8 cellular contexts compared by ENCODE assay signal in genomic region chr6:53062369-53062639, GRCh38. TPM values are rescaled to one million over a fixed set of nuclear protein-coding genes. Genes with fewer than 3 reads are reported as not detected.
DNase-seq lines count a peak whose midpoint lies in the region; ATAC-seq and TF ChIP-seq lines count a peak whose summit lies in the region.

No MANE protein-coding gene starts in this region.

- no peak for ATAC-seq in CD4-positive, alpha-beta T cell (ENCODE audit: poor library complexity)
- ATAC-seq in GM19467 (IDR thresholded peaks at IDR 0.05; ENCODE audit: unreplicated experiment) (no peak), HG02840 (IDR thresholded peaks at IDR 0.05; ENCODE audit: low FRiP score, unreplicated experiment) (no peak)

- DNase-seq in CD4-positive, alpha-beta T cell: no peak
- DNase-seq in LNCaP clone FGC (ENCODE audit: low read depth): no peak
- DNase-seq in dorsolateral prefrontal cortex: no peak
- DNase-seq in neural crest cell (ENCODE audit: low read depth, low spot score): no peak
- no peak for DNase-seq in AG20443 (ENCODE audit: low spot score)
- no peak for DNase-seq in NCI-H82 (lab: John Stamatoyannopoulos, UW)

- peak overlapping the region; percentile 95 for H3K4me3 Mint-ChIP-seq in CD4-positive, alpha-beta T cell
- H3K4me3 Mint-ChIP-seq in neural crest cell: peak overlapping the region; percentile 98

- H3K9me3 Mint-ChIP-seq in CD4-positive, alpha-beta T cell: no peaks in the 10 kb centered on the region
- no peaks in the 10 kb centered on the region for H3K9me3 Mint-ChIP-seq in neural crest cell

- no peak overlapping the region for H3K27ac ChIP-seq in CD4-positive, alpha-beta T cell (ENCODE audit: low read depth, low read length)
- H3K27ac ChIP-seq in dorsolateral prefrontal cortex: peak overlapping the region in 58 of 59 donors; percentile 86 to 100 (median 98)

- CTCF ChIA-PET in CD4-positive, alpha-beta T cell (lab: Charles Lee): no interaction called here

- H3K36me3 Mint-ChIP-seq in CD4-positive, alpha-beta T cell (ENCODE audit: low read depth): peaks cover 9% of the 10 kb centered on the region
- H3K36me3 Mint-ChIP-seq in neural crest cell (ENCODE audit: low read depth): no peaks in the 10 kb centered on the region

- H3K9me3 ChIP-seq in CD4-positive, alpha-beta T cell (ENCODE audit: control insufficient read depth, low read length): no peaks in the 10 kb centered on the region

- peak overlapping the region; percentile 77 for H3K4me3 ChIP-seq in LNCaP clone FGC (ENCODE audit: low read depth, low read length)
- H3K4me3 ChIP-seq in dorsolateral prefrontal cortex: peak overlapping the region in 56 of 59 donors; percentile 69 to 99 (median 92)

- peak overlapping the region; percentile 79 for H3K27ac Mint-ChIP-seq in CD4-positive, alpha-beta T cell
- H3K27ac Mint-ChIP-seq in neural crest cell (ENCODE audit: unreplicated experiment): no peak overlapping the region

- intact Hi-C loops in CD4-positive, alpha-beta T cell (cut with DNase I, micrococcal nuclease): no loop called here
- intact Hi-C loops in dorsolateral prefrontal cortex (cut with DNase I): no loop called here

- H3K27me3 ChIP-seq in CD4-positive, alpha-beta T cell (ENCODE audit: control insufficient read depth, insufficient read depth, low read length): no peaks in the 10 kb centered on the region
- no peaks in the 10 kb centered on the region for H3K27me3 ChIP-seq in dorsolateral prefrontal cortex

- TF ChIP-seq CTCF in CD4-positive, alpha-beta T cell (IDR thresholded peaks at IDR 0.05): no peak
- no peak for TF ChIP-seq CTCF in LNCaP clone FGC (IDR thresholded peaks at IDR 0.05; ENCODE audit: control insufficient read depth, extremely low read depth, insufficient read depth)
- no peak for TF ChIP-seq CTCF in dorsolateral prefrontal cortex (IDR thresholded peaks at IDR 0.05 in 54 of 56, conservative IDR thresholded peaks at IDR 0.05 in 2 of 56; ENCODE audit: low read depth in 1 of 56, partially characterized antibody in 56 of 56)
- TF ChIP-seq CTCF in neural crest cell (conservative IDR thresholded peaks at IDR 0.05): no peak

- peaks cover 75% of the 10 kb centered on the region for H3K4me1 Mint-ChIP-seq in CD4-positive, alpha-beta T cell (ENCODE audit: low read depth)
- H3K4me1 Mint-ChIP-seq in neural crest cell: peaks cover 58% of the 10 kb centered on the region

- no peaks in the 10 kb centered on the region for H3K27me3 Mint-ChIP-seq in CD4-positive, alpha-beta T cell
- no peaks in the 10 kb centered on the region for H3K27me3 Mint-ChIP-seq in neural crest cell (ENCODE audit: low read depth)

- POLR2A ChIA-PET in CD4-positive, alpha-beta T cell (lab: Charles Lee): no interaction called here

RNA-seq across cellular contexts. Expression of gene CILK1, which starts 0.7 kb away (rescaled TPM):
- 1 to 10 TPM; 4.0 to 4.3 TPM for total RNA-seq in CD4-positive, alpha-beta T cell
- total RNA-seq in dorsolateral prefrontal cortex: 10 to 100 TPM in 116 of 120 experiments, 1 to 10 TPM in 4; 9.1 to 27.8 (median 14.9) TPM
- total RNA-seq in neural crest cell: 15.7 and 16.1 TPM in 2 replicates

RNA-seq across cellular contexts. Expression of gene FBXO9, which starts 2.9 kb away (rescaled TPM):
- 10 to 100 TPM; 67.3 to 77.0 TPM for total RNA-seq in CD4-positive, alpha-beta T cell
- total RNA-seq in dorsolateral prefrontal cortex: 100 to 1,000 TPM in 115 of 120 experiments, 10 to 100 TPM in 5; 91.4 to 209 (median 146) TPM
- 48.3 and 62.4 TPM in 2 replicates for total RNA-seq in neural crest cell
